In the genomic region with DNA sequence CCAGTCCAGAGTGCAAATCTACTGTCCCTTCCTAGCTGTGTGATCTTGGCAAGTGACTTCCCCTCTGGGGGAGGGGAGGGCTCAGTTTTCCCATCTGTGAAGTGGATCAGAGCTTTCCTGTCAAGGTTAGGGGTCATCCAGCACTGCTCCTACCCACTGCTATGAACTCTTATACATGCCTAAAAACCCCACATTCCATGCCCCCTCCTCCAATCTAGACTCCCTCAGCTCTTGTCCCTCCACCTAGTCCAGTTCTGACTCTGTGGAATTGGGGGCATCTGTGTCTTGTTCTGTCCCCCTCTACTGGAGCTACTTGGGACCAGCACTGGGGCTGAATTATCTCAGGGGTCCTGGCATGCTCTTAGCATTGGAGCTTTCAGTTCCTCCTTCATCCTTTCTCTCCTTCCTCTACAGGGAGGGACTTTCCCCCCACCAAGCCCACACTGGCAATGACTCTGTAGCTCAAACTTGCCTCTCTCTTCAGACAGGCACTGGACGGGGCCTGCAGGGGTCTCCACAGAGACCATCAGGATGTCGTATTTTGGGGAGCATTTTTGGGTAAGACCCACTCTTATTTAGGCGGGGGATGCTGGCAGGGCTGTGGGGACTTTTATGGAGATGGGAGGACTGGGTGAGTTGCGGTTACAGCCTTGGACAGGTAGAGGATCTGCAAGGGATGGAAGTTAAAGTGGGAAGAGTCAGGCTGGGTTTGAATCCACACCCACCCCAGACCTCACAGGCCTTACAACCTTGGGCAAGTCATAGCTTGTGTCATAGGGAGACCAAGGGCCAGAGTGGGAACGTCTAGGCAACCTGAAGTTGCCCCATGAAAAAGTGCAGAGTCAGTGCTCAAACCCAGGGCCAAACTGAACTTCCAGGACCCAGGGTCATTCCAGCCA, we compare ENCODE assay signal across 10 cellular contexts. TPM values are rescaled to one million over a fixed set of nuclear protein-coding genes. Genes with fewer than 3 reads are reported as not detected.
DNase-seq lines count a peak whose midpoint lies in the region; ATAC-seq, FAIRE-seq and TF ChIP-seq lines count a peak whose summit lies in the region.
"Had no signal": no experiment of that assay in that cellular context is flagged by ENCODE, and none has a peak within 500 bp of the region (broad histone marks: within the 10 kb centered on the region; RNA-seq: fewer than 3 reads in every experiment).

No MANE protein-coding gene starts in this region.

- intact Hi-C loops in dorsolateral prefrontal cortex (cut with DNase I) = no loop called here
- intact Hi-C loops in stomach (cut with DNase I; ENCODE audit: low total_unique reads) = no loop called here

- no peaks in the 10 kb centered on the region for H3K9me3 ChIP-seq in DOHH2 (ENCODE audit: control insufficient read depth, insufficient read depth, low read length)
- no peaks in the 10 kb centered on the region for H3K9me3 ChIP-seq in Karpas-422 (ENCODE audit: low read length)
- H3K9me3 ChIP-seq in stomach = no peaks in the 10 kb centered on the region
- H3K9me3 ChIP-seq: pancreas had no signal

- peak; percentile 65 for DNase-seq in Karpas-422
- no peak for DNase-seq in dorsolateral prefrontal cortex
- no peak for DNase-seq in stimulated activated CD4-positive, alpha-beta T cell treated with anti-CD3 and anti-CD28 coated beads, Interleukin-2, amount 100 ng/mL, for 24 hours
- no peak for DNase-seq in left lobe of liver (ENCODE audit: low spot score)
- DNase-seq in stomach = no peak
- DNase-seq in urothelium cell line (ENCODE audit: low spot score) = no peak

- H3K9me2 ChIP-seq in DOHH2 (replicated peaks; ENCODE audit: control insufficient read depth, low read length) (no peaks in the 10 kb centered on the region), Karpas-422 (replicated peaks; ENCODE audit: insufficient read depth, low read length) (no peaks in the 10 kb centered on the region)

- H3K4me2 ChIP-seq in DOHH2 (ENCODE audit: low read length) = peak overlapping the region; percentile 94
- H3K4me2 ChIP-seq in Karpas-422 (ENCODE audit: low read depth, low read length, poor library complexity, severe bottlenecking) = peak overlapping the region; percentile 34

- H2AFZ ChIP-seq in Karpas-422 (ENCODE audit: low read length) = no peak overlapping the region

- no peak for TF ChIP-seq EP300 in stomach (IDR thresholded peaks at IDR 0.05)

- ATAC-seq in GM21390 (IDR thresholded peaks at IDR 0.05; ENCODE audit: unreplicated experiment) (peak; percentile 40), left lobe of liver (no peak)

- peak overlapping the region; percentile 17; the same call in 1 of the 2 replicates for H3K9ac ChIP-seq in Karpas-422 (ENCODE audit: low read length)

- WGBS in stomach, 5 donors = 72 to 88% (median 81%) methylated on average over 2 to 5 of the region's 5 CpGs

- H4K20me1 ChIP-seq in DOHH2 (ENCODE audit: control insufficient read depth, insufficient read depth, low read depth, low read length) = 0 out of 2 replicates have a peak, but pooled peaks cover 7% of the 10 kb centered on the region
- H4K20me1 ChIP-seq in Karpas-422 (ENCODE audit: insufficient read depth, low read depth, low read length) = no peaks in the 10 kb centered on the region; the same call in 1 of the 2 replicates

- TF ChIP-seq POLR2A in stomach (IDR thresholded peaks at IDR 0.05) = no peak

- H3K79me2 ChIP-seq in DOHH2 (ENCODE audit: control insufficient read depth, low read length) (peaks cover 51% of the 10 kb centered on the region), Karpas-422 (ENCODE audit: low read length) (peaks cover 12% of the 10 kb centered on the region)

- H3K36me3 ChIP-seq in DOHH2 (ENCODE audit: control insufficient read depth, low read length) (peaks cover 66% of the 10 kb centered on the region), Karpas-422 (ENCODE audit: insufficient read depth, low read length) (peaks cover 7% of the 10 kb centered on the region; the same call in 1 of the 2 replicates), stomach (no peaks in the 10 kb centered on the region)
- H3K36me3 ChIP-seq: pancreas had no signal

- TF ChIP-seq CTCF in DOHH2 (IDR thresholded peaks at IDR 0.05; ENCODE audit: low read depth, low read length, poor library complexity, severe bottlenecking) (peak; percentile 77), dorsolateral prefrontal cortex (IDR thresholded peaks at IDR 0.05 in 54 of 56, conservative IDR thresholded peaks at IDR 0.05 in 2 of 56; ENCODE audit: low read depth in 1 of 56, partially characterized antibody in 56 of 56) (no peak), stomach (IDR thresholded peaks at IDR 0.05) (no peak)

- H3K27me3 ChIP-seq in DOHH2 (ENCODE audit: control insufficient read depth, low read length) (no peaks in the 10 kb centered on the region), Karpas-422 (ENCODE audit: low read length) (no peaks in the 10 kb centered on the region), dorsolateral prefrontal cortex (no peaks in the 10 kb centered on the region), stomach (no peaks in the 10 kb centered on the region)
- H3K27me3 ChIP-seq: pancreas had no signal

- H3K27ac ChIP-seq in DOHH2 (ENCODE audit: low read depth, low read length) (peak overlapping the region; percentile 94), Karpas-422 (ENCODE audit: low read length) (peak overlapping the region; percentile 83), dorsolateral prefrontal cortex (peak overlapping the region; percentile 93 to 100 (median 99)), stomach (no peak overlapping the region)
- H3K27ac ChIP-seq: pancreas had no signal

- H3K4me3 ChIP-seq in DOHH2 (ENCODE audit: low read length) (peak overlapping the region; percentile 42), Karpas-422 (ENCODE audit: low read length) (no peak overlapping the region), dorsolateral prefrontal cortex (peak overlapping the region in 20 of 59 donors; percentile 4 to 38 (median 20)), stomach (no peak overlapping the region)
- H3K4me3 ChIP-seq: pancreas had no signal

- peaks cover 27% of the 10 kb centered on the region for H3F3A ChIP-seq in DOHH2 (ENCODE audit: control insufficient read depth, insufficient read depth)

- H3K4me1 ChIP-seq in DOHH2 (ENCODE audit: control insufficient read depth, low read length) (peaks cover 68% of the 10 kb centered on the region), Karpas-422 (ENCODE audit: low read length) (peaks cover 70% of the 10 kb centered on the region), stomach (peaks cover 4 to 25% (median 17%) of the 10 kb centered on the region in 4 donors)
- H3K4me1 ChIP-seq: pancreas had no signal

- no peak for FAIRE-seq in urothelium cell line (lab: Jason Lieb, UNC)
- FAIRE-seq: pancreas had no signal

RNA-seq across cellular contexts. Expression of a gene that starts 3.6 kb away (rescaled TPM):
- total RNA-seq in Karpas-422 (2014; rRNA removed; shearing (Covaris generic); ENCODE audit: low replicate concordance) = 16.6 and 40.4 TPM in 2 replicates
- total RNA-seq in dorsolateral prefrontal cortex (100 to 1,000 TPM in 21 of 120 experiments, 10 to 100 TPM in 99; 39.4 to 173 (median 76.8) TPM), left lobe of liver (1.7 TPM), stomach (1 to 10 TPM in 3 of 5 donors, under 1 TPM in 1, not detected in 1; 0.55 to 9.3 (median 2.0) TPM)
- under 1 TPM; 0.53 to 0.92 (median 0.75) TPM for polyA plus RNA-seq in stomach

RNA-seq across cellular contexts. Expression of a gene that starts 35.6 kb away (rescaled TPM):
- total RNA-seq in Karpas-422 (2014; rRNA removed; shearing (Covaris generic); ENCODE audit: low replicate concordance) = 22.9 and 34.6 TPM in 2 replicates
- total RNA-seq in dorsolateral prefrontal cortex (100 to 1,000 TPM in 116 of 120 experiments, 10 to 100 TPM in 4; 88.0 to 219 (median 156) TPM), left lobe of liver (14.3 TPM), stomach (100 to 1,000 TPM in 1 of 5 donors, 10 to 100 TPM in 3, 1 to 10 TPM in 1; 8.3 to 193 (median 67.1) TPM)
- polyA plus RNA-seq in stomach = 10 to 100 TPM; 14.9 to 25.2 (median 25.0) TPM

RNA-seq across cellular contexts. Expression of a gene that starts 40.1 kb away (rescaled TPM):
- total RNA-seq in Karpas-422 (2014; rRNA removed; shearing (Covaris generic); ENCODE audit: low replicate concordance) = not detected in 2 replicates
- total RNA-seq in dorsolateral prefrontal cortex = under 1 TPM in 2 of 120 experiments, not detected in 118; 0.56 to 0.67 TPM
- total RNA-seq in left lobe of liver = 1.2 TPM
- total RNA-seq in stomach = 100 to 1,000 TPM in 1 of 5 donors, 10 to 100 TPM in 4; 11.9 to 117 (median 25.7) TPM
- 10 to 100 TPM; 11.3 to 39.3 (median 11.3) TPM for polyA plus RNA-seq in stomach
- total RNA-seq: fibroblast of lung had no signal
- polyA plus RNA-seq: fibroblast of lung had no signal

Comparison
In these comparisons a context has a peak if more than half of its experiments do, and no peak if none do; other contexts are left out.
1. H3K27ac ChIP-seq: peak in DOHH2 (single experiment), Karpas-422 (single experiment) and dorsolateral prefrontal cortex (59 of 59); none in stomach (0 of 5).